ENCODE assay signal across 13 cellular contexts in genomic region chr12:93788853-93789252, GRCh38.
"Had no signal": no experiment of that assay in that cellular context is flagged by ENCODE, and none has a peak within 500 bp of the region (broad histone marks: within the 10 kb centered on the region; RNA-seq: fewer than 3 reads in every experiment).

No MANE protein-coding gene starts in this region.

- H3K4me3 ChIP-seq: heart right ventricle, SK-N-MC had no signal

- H3K27me3 Mint-ChIP-seq: activated B cell treated with CpG ODN at 0.5 μM for 24 hours; activated CD4-positive, alpha-beta memory T cell treated with anti-CD3 and anti-CD28 coated beads for 36 hours; memory B cell; T-cell had no signal

- ATAC-seq: heart right ventricle, left lobe of liver, T-cell had no signal

- H3K4me3 Mint-ChIP-seq: activated B cell treated with CpG ODN at 0.5 μM for 24 hours; activated CD4-positive, alpha-beta memory T cell treated with anti-CD3 and anti-CD28 coated beads for 36 hours; memory B cell; neural crest cell had no signal

- H3K9me3 ChIP-seq: heart right ventricle had no signal

- H3K36me3 ChIP-seq: heart right ventricle had no signal

- DNase-seq: activated B cell treated with CpG ODN at 0.5 μM for 24 hours; activated CD4-positive, alpha-beta memory T cell treated with anti-CD3 and anti-CD28 coated beads for 36 hours; activated CD8-positive, alpha-beta memory T cell treated with anti-CD3 and anti-CD28 coated beads, Interleukin-2, amount 50 U/mL, for 4 hours; heart right ventricle; islet precursor cell; retina; stimulated activated CD4-positive, alpha-beta T cell treated with anti-CD3 and anti-CD28 coated beads, Interleukin-4, amount 100 ng/mL, for 1 hour; stimulated activated CD8-positive, alpha-beta memory T cell treated with anti-CD3 and anti-CD28 coated beads, Interleukin-4, amount 100 ng/mL, for 48 hours; T-cell had no signal

- H3K27ac Mint-ChIP-seq: activated B cell treated with CpG ODN at 0.5 μM for 24 hours, memory B cell, T-cell had no signal

- H3K9me3 Mint-ChIP-seq: memory B cell, T-cell had no signal

- H3K4me1 Mint-ChIP-seq: memory B cell had no signal
